1 cellular context compared by ENCODE assay signal in genomic region chr19:13937479-13938360, GRCh38.
A peak's percentile ranks its signal among the peaks of the same experiment; 100 is the strongest.
TF ChIP-seq lines count a peak whose summit lies in the region.

No MANE protein-coding gene starts in this region.

TF ChIP-seq in K562, 482 proteins besides CTCF, POLR2A, EP300 and RAD21:
- TF ChIP-seq SPI1 (IDR thresholded peaks at IDR 0.05; ENCODE audit: borderline replicate concordance, low read depth, low read length) (no peak), EGR1 (conservative IDR thresholded peaks at IDR 0.05) (0 out of 2 replicates have a peak, but pooled peaks have one; percentile 21), ZNF740 (CRISPR knock-in tag; IDR thresholded peaks at IDR 0.05) (peak; percentile 42; the same call in 1 of the 2 replicates), ZNF740 (tag; IDR thresholded peaks at IDR 0.05) (no peak)
